ENCODE assay signal across 4 cellular contexts in genomic region chr13:101951114-101951513, GRCh38.
"Had no signal": no experiment of that assay in that cellular context is flagged by ENCODE, and none has a peak within 500 bp of the region (broad histone marks: within the 10 kb centered on the region; RNA-seq: fewer than 3 reads in every experiment).

No MANE protein-coding gene starts in this region.

- ATAC-seq: GM23338 had no signal

- H3K27ac Mint-ChIP-seq: GM23338, H9 had no signal

- H3K4me3 ChIP-seq: GM23338 had no signal

- DNase-seq: H9, HCEC 1CT, IMR-90 had no signal

- H3K9me3 Mint-ChIP-seq: GM23338 had no signal

- H3K4me2 ChIP-seq: GM23338 had no signal

- H3K4me3 Mint-ChIP-seq: GM23338, H9 had no signal

- H2AFZ ChIP-seq: GM23338 had no signal
